8 cellular contexts compared by ENCODE assay signal in genomic region chr6:84089552-84089951, GRCh38. TPM values are rescaled to one million over a fixed set of nuclear protein-coding genes. Genes with fewer than 3 reads are reported as not detected.
"Had no signal": no experiment of that assay in that cellular context is flagged by ENCODE, and none has a peak within 500 bp of the region (broad histone marks: within the 10 kb centered on the region; RNA-seq: fewer than 3 reads in every experiment).

No MANE protein-coding gene starts in this region.

- H3K9ac ChIP-seq: GM23248 had no signal

- H3K27ac Mint-ChIP-seq: IgD-negative memory B cell had no signal

- DNase-seq: GM23248, H9, HCEC 1CT had no signal

- H2AFZ ChIP-seq: GM23248 had no signal

- H3K4me3 ChIP-seq: GM23248 had no signal

- ATAC-seq: HepG2 had no signal

- H3K36me3 Mint-ChIP-seq: IgD-negative memory B cell had no signal

- FAIRE-seq: H1, H54, HepG2 had no signal

- H3K4me3 Mint-ChIP-seq: H9, IgD-negative memory B cell had no signal

- H3K27ac ChIP-seq: GM23248, HL-60 had no signal

RNA-seq across cellular contexts. Expression of gene MRAP2, which starts 56.0 kb away (rescaled TPM):
- polyA plus RNA-seq: IgD-negative memory B cell had no signal
